Comparison of ENCODE assay signal across 13 cellular contexts in the genomic region with DNA sequence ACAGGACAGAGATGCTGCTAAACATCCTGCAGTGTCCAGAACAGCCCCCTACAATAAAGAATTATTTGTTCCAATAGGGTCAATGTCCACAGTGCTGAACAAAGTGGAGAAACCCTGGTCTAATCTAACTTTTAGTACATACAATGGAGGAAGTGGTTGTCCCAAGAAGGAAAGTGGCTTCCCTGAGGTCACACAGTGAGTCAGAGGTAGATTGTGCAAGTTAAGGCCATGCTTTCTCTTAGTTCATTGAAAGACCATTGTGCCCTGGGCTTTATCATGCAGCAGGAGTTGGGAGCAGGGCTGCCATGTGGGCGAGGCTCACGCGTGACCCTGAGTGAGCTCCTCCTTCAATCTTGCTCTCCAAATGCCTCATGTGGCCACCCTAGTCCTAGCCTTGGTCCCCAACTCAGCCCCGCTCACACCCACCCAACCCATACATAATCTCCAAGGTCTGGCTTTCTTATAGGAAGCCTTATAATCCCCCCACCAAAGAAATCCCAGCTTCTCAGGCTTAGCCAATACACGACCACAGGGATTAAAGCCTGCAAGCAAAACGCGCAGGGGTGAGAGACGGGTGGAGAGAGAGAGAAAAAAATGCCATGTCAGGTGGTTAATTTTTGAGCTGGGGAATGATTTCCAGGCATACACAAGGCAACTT. TPM values are rescaled to one million over a fixed set of nuclear protein-coding genes. Genes with fewer than 3 reads are reported as not detected.
DNase-seq lines count a peak whose midpoint lies in the region; ATAC-seq and TF ChIP-seq lines count a peak whose summit lies in the region.
"Had no signal": no experiment of that assay in that cellular context is flagged by ENCODE, and none has a peak within 500 bp of the region (broad histone marks: within the 10 kb centered on the region; RNA-seq: fewer than 3 reads in every experiment).

No MANE protein-coding gene starts in this region.

- H3K36me3 ChIP-seq in upper lobe of right lung = no peaks in the 10 kb centered on the region
- H3K36me3 ChIP-seq: colonic mucosa had no signal

- H3K9me3 ChIP-seq in upper lobe of right lung = no peaks in the 10 kb centered on the region
- H3K9me3 ChIP-seq: colonic mucosa had no signal

- H3K9me3 Mint-ChIP-seq in activated CD4-positive, alpha-beta memory T cell treated with anti-CD3 and anti-CD28 coated beads, Interleukin-2, amount 10 ng/mL, durations not matched to agents 7 days and 5 days = no peaks in the 10 kb centered on the region
- peaks cover 10% of the 10 kb centered on the region for H3K9me3 Mint-ChIP-seq in activated CD4-positive, alpha-beta memory T cell treated with anti-CD3 and anti-CD28 coated beads for 36 hours
- peaks cover 8% of the 10 kb centered on the region for H3K9me3 Mint-ChIP-seq in activated T-helper 17 cell treated with anti-CD3 and anti-CD28 coated beads, Interleukin-2, amount 50 U/mL, for 72 hours

- no peaks in the 10 kb centered on the region for H3K4me1 ChIP-seq in upper lobe of right lung
- H3K4me1 ChIP-seq: colonic mucosa had no signal

- no peaks in the 10 kb centered on the region for H3K36me3 Mint-ChIP-seq in activated CD4-positive, alpha-beta memory T cell treated with anti-CD3 and anti-CD28 coated beads, Interleukin-2, amount 10 ng/mL, durations not matched to agents 7 days and 5 days (ENCODE audit: low read depth)
- no peaks in the 10 kb centered on the region for H3K36me3 Mint-ChIP-seq in activated CD4-positive, alpha-beta memory T cell treated with anti-CD3 and anti-CD28 coated beads for 36 hours
- H3K36me3 Mint-ChIP-seq in activated T-helper 17 cell treated with anti-CD3 and anti-CD28 coated beads, Interleukin-2, amount 50 U/mL, for 72 hours (ENCODE audit: low read depth) = no peaks in the 10 kb centered on the region

- CTCF ChIA-PET in activated CD4-positive, alpha-beta memory T cell treated with anti-CD3 and anti-CD28 coated beads, Interleukin-2, amount 10 ng/mL, durations not matched to agents 7 days and 5 days (lab: Charles Lee) = no interaction called here
- CTCF ChIA-PET in activated CD4-positive, alpha-beta memory T cell treated with anti-CD3 and anti-CD28 coated beads for 36 hours (lab: Charles Lee) = no interaction called here

- peaks cover 12% of the 10 kb centered on the region for H3K4me1 Mint-ChIP-seq in activated CD4-positive, alpha-beta memory T cell treated with anti-CD3 and anti-CD28 coated beads, Interleukin-2, amount 10 ng/mL, durations not matched to agents 7 days and 5 days
- H3K4me1 Mint-ChIP-seq in activated CD4-positive, alpha-beta memory T cell treated with anti-CD3 and anti-CD28 coated beads for 36 hours (ENCODE audit: low read depth) = no peaks in the 10 kb centered on the region
- H3K4me1 Mint-ChIP-seq in activated T-helper 17 cell treated with anti-CD3 and anti-CD28 coated beads, Interleukin-2, amount 50 U/mL, for 72 hours = no peaks in the 10 kb centered on the region

- H3K27ac Mint-ChIP-seq in activated CD4-positive, alpha-beta memory T cell treated with anti-CD3 and anti-CD28 coated beads, Interleukin-2, amount 10 ng/mL, durations not matched to agents 7 days and 5 days = no peak overlapping the region
- H3K27ac Mint-ChIP-seq in activated CD4-positive, alpha-beta memory T cell treated with anti-CD3 and anti-CD28 coated beads for 36 hours = no peak overlapping the region
- H3K27ac Mint-ChIP-seq in activated T-helper 17 cell treated with anti-CD3 and anti-CD28 coated beads, Interleukin-2, amount 50 U/mL, for 72 hours = no peak overlapping the region
- H3K27ac Mint-ChIP-seq: T-helper 1 cell treated with Interleukin-12 subunit alpha and Interleukin-12 subunit beta and Interleukin-4 antibody, amounts not matched to agents 30 μg/mL and 1 μg/mL, for 36 hours had no signal

- no peaks in the 10 kb centered on the region for H3K27me3 ChIP-seq in upper lobe of right lung
- H3K27me3 ChIP-seq: colonic mucosa had no signal

- peak; percentile 25 for DNase-seq in activated CD4-positive, alpha-beta memory T cell treated with anti-CD3 and anti-CD28 coated beads, Interleukin-2, amount 10 ng/mL, durations not matched to agents 7 days and 5 days
- DNase-seq in activated CD4-positive, alpha-beta memory T cell treated with anti-CD3 and anti-CD28 coated beads for 36 hours = no peak
- DNase-seq in left kidney (ENCODE audit: low read depth, low spot score) (peak; percentile 16), upper lobe of right lung (peak; percentile 79), SHP77 treated with DMSO at 0.1 percent for 48 hours (lab: John Stamatoyannopoulos, UW) (no peak), UCSD-AML1 (lab: John Stamatoyannopoulos, UW; ENCODE audit: unreplicated experiment) (no peak)
- DNase-seq: activated effector memory CD4-positive, alpha-beta T cell treated with Interleukin-2 at 50 U/mL for 16 hours; colonic mucosa; NCI-H226; stimulated activated CD4-positive, alpha-beta T cell treated with anti-CD3 and anti-CD28 coated beads, Interleukin-2, amount 100 ng/mL, for 24 hours had no signal

- no peak for TF ChIP-seq CTCF in upper lobe of right lung (IDR thresholded peaks at IDR 0.05)

- no peak overlapping the region for H3K27ac ChIP-seq in upper lobe of right lung
- H3K27ac ChIP-seq: colonic mucosa had no signal

- peak; percentile 28 for ATAC-seq in activated T-helper 17 cell treated with anti-CD3 and anti-CD28 coated beads, Interleukin-2, amount 50 U/mL, for 72 hours (replicated peaks)
- ATAC-seq in upper lobe of right lung (peak; percentile 91), GM18868 (IDR thresholded peaks at IDR 0.05; ENCODE audit: unreplicated experiment) (no peak)

- H3K4me3 Mint-ChIP-seq in activated CD4-positive, alpha-beta memory T cell treated with anti-CD3 and anti-CD28 coated beads, Interleukin-2, amount 10 ng/mL, durations not matched to agents 7 days and 5 days = no peak overlapping the region
- H3K4me3 Mint-ChIP-seq in activated CD4-positive, alpha-beta memory T cell treated with anti-CD3 and anti-CD28 coated beads for 36 hours = no peak overlapping the region
- no peak overlapping the region for H3K4me3 Mint-ChIP-seq in activated T-helper 17 cell treated with anti-CD3 and anti-CD28 coated beads, Interleukin-2, amount 50 U/mL, for 72 hours
- H3K4me3 Mint-ChIP-seq: T-helper 1 cell treated with Interleukin-12 subunit alpha and Interleukin-12 subunit beta and Interleukin-4 antibody, amounts not matched to agents 30 μg/mL and 1 μg/mL, for 36 hours had no signal

- H3K4me3 ChIP-seq in upper lobe of right lung = no peak overlapping the region
- H3K4me3 ChIP-seq: colonic mucosa had no signal

- intact Hi-C loops in activated CD4-positive, alpha-beta memory T cell treated with anti-CD3 and anti-CD28 coated beads for 36 hours (cut with micrococcal nuclease) = no loop called here
- intact Hi-C loops in upper lobe of right lung (cut with DNase I) = no loop called here

- peaks cover 47% of the 10 kb centered on the region for H3K27me3 Mint-ChIP-seq in activated CD4-positive, alpha-beta memory T cell treated with anti-CD3 and anti-CD28 coated beads, Interleukin-2, amount 10 ng/mL, durations not matched to agents 7 days and 5 days
- peaks cover 22% of the 10 kb centered on the region for H3K27me3 Mint-ChIP-seq in activated CD4-positive, alpha-beta memory T cell treated with anti-CD3 and anti-CD28 coated beads for 36 hours
- H3K27me3 Mint-ChIP-seq in activated T-helper 17 cell treated with anti-CD3 and anti-CD28 coated beads, Interleukin-2, amount 50 U/mL, for 72 hours = peaks cover 34% of the 10 kb centered on the region

- POLR2A ChIA-PET in activated CD4-positive, alpha-beta memory T cell treated with anti-CD3 and anti-CD28 coated beads, Interleukin-2, amount 10 ng/mL, durations not matched to agents 7 days and 5 days (lab: Charles Lee) = no interaction called here
- POLR2A ChIA-PET in activated CD4-positive, alpha-beta memory T cell treated with anti-CD3 and anti-CD28 coated beads for 36 hours (lab: Charles Lee) = no interaction called here

RNA-seq across cellular contexts. Expression of a gene that starts 19.9 kb away (rescaled TPM):
- total RNA-seq in activated CD4-positive, alpha-beta memory T cell treated with anti-CD3 and anti-CD28 coated beads, Interleukin-2, amount 10 ng/mL, durations not matched to agents 7 days and 5 days = not detected
- total RNA-seq in activated CD4-positive, alpha-beta memory T cell treated with anti-CD3 and anti-CD28 coated beads for 36 hours = under 1 TPM in 1 of 2 experiments, not detected in 1; 0.10 TPM
- not detected for total RNA-seq in activated T-helper 17 cell treated with anti-CD3 and anti-CD28 coated beads, Interleukin-2, amount 50 U/mL, for 72 hours
- total RNA-seq in upper lobe of right lung = 1.6 TPM

RNA-seq across cellular contexts. Expression of a gene that starts 57.9 kb away (rescaled TPM):
- total RNA-seq in activated CD4-positive, alpha-beta memory T cell treated with anti-CD3 and anti-CD28 coated beads, Interleukin-2, amount 10 ng/mL, durations not matched to agents 7 days and 5 days = 10 to 100 TPM; 18.3 to 18.8 TPM
- total RNA-seq in activated CD4-positive, alpha-beta memory T cell treated with anti-CD3 and anti-CD28 coated beads for 36 hours = 10 to 100 TPM; 12.1 to 12.3 TPM
- total RNA-seq in activated T-helper 17 cell treated with anti-CD3 and anti-CD28 coated beads, Interleukin-2, amount 50 U/mL, for 72 hours = 10 to 100 TPM; 11.9 to 16.7 TPM
- total RNA-seq in upper lobe of right lung = 13.3 TPM

Comparison
In these comparisons a context has a peak if more than half of its experiments do, and no peak if none do; other contexts are left out.
1. DNase-seq: peak in activated CD4-positive, alpha-beta memory T cell treated with anti-CD3 and anti-CD28 coated beads, Interleukin-2, amount 10 ng/mL, durations not matched to agents 7 days and 5 days (single experiment), left kidney (single experiment) and upper lobe of right lung (single experiment); none in activated CD4-positive, alpha-beta memory T cell treated with anti-CD3 and anti-CD28 coated beads for 36 hours (single experiment), SHP77 treated with DMSO at 0.1 percent for 48 hours (single experiment) and UCSD-AML1 (single experiment).